In the genomic region with DNA sequence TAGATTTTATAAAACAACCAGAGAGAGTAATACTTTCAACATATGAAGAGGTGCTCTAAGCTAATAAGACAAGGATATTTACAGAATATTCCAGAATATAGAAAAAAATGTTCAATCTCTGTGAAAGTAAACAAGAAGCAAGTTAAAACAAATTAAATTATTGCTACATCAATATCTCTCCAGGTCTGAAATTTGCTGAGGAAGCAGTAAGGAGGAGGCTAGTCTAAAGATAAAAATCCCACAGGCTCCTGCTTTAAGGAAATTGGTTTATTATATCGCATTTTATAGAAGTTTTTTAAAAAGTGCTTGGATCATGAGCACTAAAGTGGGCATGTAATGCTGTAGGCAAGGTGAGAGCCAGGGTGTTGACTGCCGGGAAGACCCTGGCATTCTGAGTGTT, we compare ENCODE assay signal across 2 cellular contexts.
TF ChIP-seq lines count a peak whose summit lies in the region.

No MANE protein-coding gene starts in this region.

TF ChIP-seq in HepG2, 621 proteins besides CTCF, POLR2A, EP300 and RAD21:
- TF ChIP-seq, protein P1, sequence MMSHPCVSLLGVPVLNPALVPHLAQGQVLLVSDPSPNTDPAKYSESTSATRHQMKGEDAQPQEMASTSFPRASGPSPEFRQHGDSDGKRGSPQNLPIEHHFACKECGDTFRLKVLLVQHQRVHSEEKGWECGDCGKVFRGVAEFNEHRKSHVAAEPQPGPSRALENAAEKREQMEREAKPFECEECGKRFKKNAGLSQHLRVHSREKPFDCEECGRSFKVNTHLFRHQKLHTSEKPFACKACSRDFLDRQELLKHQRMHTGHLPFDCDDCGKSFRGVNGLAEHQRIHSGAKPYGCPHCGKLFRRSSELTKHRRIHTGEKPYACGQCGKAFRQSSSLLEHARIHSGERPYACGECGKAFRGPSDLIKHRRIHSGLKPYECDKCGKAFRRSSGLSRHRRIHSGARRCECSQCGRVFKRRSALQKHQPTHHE (CRISPR knock-in tag; IDR thresholded peaks at IDR 0.05; ENCODE audit: borderline replicate concordance) = no peak
- TF ChIP-seq MAFF (IDR thresholded peaks at IDR 0.05; ENCODE audit: low read depth, low read length) (peak; percentile 81), NCOA2 (CRISPR knock-in tag; IDR thresholded peaks at IDR 0.05) (no peak), MAFK (conservative IDR thresholded peaks at IDR 0.05 in 1 of 2, IDR thresholded peaks at IDR 0.05 in 1 of 2; ENCODE audit: low read length in 2 of 2) (peak; percentile 84 to 85)

TF ChIP-seq in K562, 482 proteins besides CTCF, POLR2A, EP300 and RAD21:
- TF ChIP-seq HEY1 (CRISPR knock-in tag; IDR thresholded peaks at IDR 0.05; ENCODE audit: borderline replicate concordance) = no peak
- no peak for TF ChIP-seq JUNB (CRISPR knock-in tag; conservative IDR thresholded peaks at IDR 0.05)
- no peak for TF ChIP-seq MIER1 (IDR thresholded peaks at IDR 0.05; ENCODE audit: low read depth)
- 0 out of 2 replicates have a peak, but pooled peaks have one; percentile 5 for TF ChIP-seq C11orf30 (IDR thresholded peaks at IDR 0.05; ENCODE audit: low read depth)
- 0 out of 2 replicates have a peak, but pooled peaks have one; percentile 11 for TF ChIP-seq ZNF316 (IDR thresholded peaks at IDR 0.05)
- TF ChIP-seq MYC (IDR thresholded peaks at IDR 0.05; ENCODE audit: low read depth, low read length) = no peak
- TF ChIP-seq MYC (CRISPR knock-in tag; IDR thresholded peaks at IDR 0.05; ENCODE audit: borderline replicate concordance, low read depth) = no peak
